ENCODE assay signal across 16 cellular contexts in the genomic region with DNA sequence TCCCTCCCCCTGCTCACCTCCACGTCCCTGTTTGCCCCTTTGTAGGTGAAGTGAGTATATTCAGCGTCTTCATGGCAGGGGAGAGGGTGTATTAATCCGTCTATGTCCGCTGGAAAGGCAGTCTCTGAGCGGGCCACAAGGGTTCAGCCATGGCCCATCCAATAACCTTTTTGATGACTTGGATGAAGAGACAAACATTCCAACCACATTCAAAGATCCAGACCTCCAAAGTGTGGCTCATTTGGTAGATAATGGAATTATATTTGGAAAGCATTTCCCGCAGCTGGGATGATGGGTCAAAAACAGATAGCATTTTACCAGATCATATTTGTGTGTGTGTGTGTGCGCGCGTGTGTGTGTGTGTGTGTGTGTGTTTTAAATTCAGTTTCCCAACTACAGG.
A peak's percentile ranks its signal among the peaks of the same experiment; 100 is the strongest.
DNase-seq lines count a peak whose midpoint lies in the region; ATAC-seq, FAIRE-seq and TF ChIP-seq lines count a peak whose summit lies in the region.
"Had no signal": no experiment of that assay in that cellular context is flagged by ENCODE, and none has a peak within 500 bp of the region (broad histone marks: within the 10 kb centered on the region; RNA-seq: fewer than 3 reads in every experiment).

No MANE protein-coding gene starts in this region.

- H4K8ac ChIP-seq in H1 (ENCODE audit: extremely low read depth, insufficient read depth, low read length) = no peak overlapping the region

- no peak overlapping the region for H3K14ac ChIP-seq in H1 (ENCODE audit: insufficient read length)

- no peaks in the 10 kb centered on the region for H4K20me1 ChIP-seq in H1 (replicated peaks in 1 of 2; ENCODE audit: control insufficient read depth in 1 of 2, insufficient read depth in 2 of 2, low read length in 2 of 2)
- H4K20me1 ChIP-seq in osteoblast (ENCODE audit: insufficient read depth, low read length) = no peaks in the 10 kb centered on the region
- H4K20me1 ChIP-seq in OCI-LY7 (ENCODE audit: insufficient read depth, low read length) = no peaks in the 10 kb centered on the region

- H2BK15ac ChIP-seq in H1 (ENCODE audit: low read length) = no peak overlapping the region

- H3K27ac ChIP-seq in H1 (ENCODE audit: low read depth, low read length) (no peak overlapping the region), osteoblast (ENCODE audit: low read depth, low read length) (no peak overlapping the region), OCI-LY7 (ENCODE audit: low read depth, low read length, poor library complexity, severe bottlenecking) (no peak overlapping the region)
- H3K27ac ChIP-seq: PC-9 had no signal

- no peak overlapping the region for H2BK120ac ChIP-seq in H1 (replicated peaks; ENCODE audit: low read depth, low read length)

- H4K91ac ChIP-seq in H1 (replicated peaks; ENCODE audit: insufficient read length, low read length) = no peak overlapping the region

- ATAC-seq in left cardiac atrium = peak; percentile 15 to 70
- no peak for ATAC-seq in Right ventricle myocardium superior (ENCODE audit: poor library complexity)
- no peak for ATAC-seq in stimulated activated memory B cell treated with anti-CD40 and anti-IgM and Interleukin-4, amounts not matched to agents 10 μg/mL and 1 μg/mL and 100 μg/mL, for 72 hours

- no peak overlapping the region for H4K5ac ChIP-seq in H1 (ENCODE audit: insufficient read length, low read depth, low read length)

- H3K27me3 Mint-ChIP-seq in stimulated activated memory B cell treated with anti-CD40 and anti-IgM and Interleukin-4, amounts not matched to agents 10 μg/mL and 1 μg/mL and 100 μg/mL, for 72 hours = no peaks in the 10 kb centered on the region
- H3K27me3 Mint-ChIP-seq: IgD-negative memory B cell had no signal

- no peak overlapping the region for H3K27ac Mint-ChIP-seq in stimulated activated memory B cell treated with anti-CD40 and anti-IgM and Interleukin-4, amounts not matched to agents 10 μg/mL and 1 μg/mL and 100 μg/mL, for 72 hours
- H3K27ac Mint-ChIP-seq: CD4-positive, alpha-beta memory T cell; IgD-negative memory B cell had no signal

- FAIRE-seq in HTR-8/SVneo (lab: Jason Lieb, UNC) = peak; percentile 86
- no peak for FAIRE-seq in H1 (lab: Jason Lieb, UNC)
- FAIRE-seq: A204.1, H54 had no signal

- H3K36me3 Mint-ChIP-seq in stimulated activated memory B cell treated with anti-CD40 and anti-IgM and Interleukin-4, amounts not matched to agents 10 μg/mL and 1 μg/mL and 100 μg/mL, for 72 hours = no peaks in the 10 kb centered on the region
- H3K36me3 Mint-ChIP-seq: CD4-positive, alpha-beta memory T cell had no signal

- CTCF ChIA-PET in H1 (lab: Charles Lee; ENCODE audit: partially characterized antibody) (interaction anchor here (0.7 to 1.7 kb wide), 6 partner anchors 10 to 401 kb away, joined by 3 to 6 read pairs (median 4); no protein-coding TSS in a partner anchor), OCI-LY7 (lab: Charles Lee; ENCODE audit: unreplicated experiment) (no interaction called here)

- no peak overlapping the region for H3K4me3 ChIP-seq in H1 (ENCODE audit: extremely low read depth in 1 of 4, insufficient read depth in 2 of 4, low read depth in 3 of 4, low read length in 4 of 4)
- no peak overlapping the region for H3K4me3 ChIP-seq in osteoblast (ENCODE audit: insufficient read depth, low read length)
- no peak overlapping the region for H3K4me3 ChIP-seq in OCI-LY7 (ENCODE audit: low read depth, low read length, poor library complexity, severe bottlenecking)
- H3K4me3 ChIP-seq: PC-9 had no signal

- H3K79me1 ChIP-seq in H1 (ENCODE audit: low read depth, low read length) = no peaks in the 10 kb centered on the region

- no peaks in the 10 kb centered on the region for H3K79me2 ChIP-seq in H1 (ENCODE audit: control insufficient read depth in 1 of 2, insufficient read depth in 2 of 2, low read length in 2 of 2)
- no peaks in the 10 kb centered on the region for H3K79me2 ChIP-seq in osteoblast (ENCODE audit: insufficient read depth, low read length)
- H3K79me2 ChIP-seq in OCI-LY7 (ENCODE audit: insufficient read depth, low read depth, low read length) = no peaks in the 10 kb centered on the region

- H2AFZ ChIP-seq in H1 (ENCODE audit: low read length) = no peak overlapping the region
- H2AFZ ChIP-seq in osteoblast (ENCODE audit: low read length) = no peak overlapping the region
- no peak overlapping the region for H2AFZ ChIP-seq in OCI-LY7 (ENCODE audit: low read length)
- H2AFZ ChIP-seq: PC-9 had no signal

- no peak for TF ChIP-seq EP300 in H1 (IDR thresholded peaks at IDR 0.05; ENCODE audit: borderline replicate concordance in 1 of 2, low read depth in 2 of 2, low read length in 2 of 2)

- TF ChIP-seq CTCF in H1 (IDR thresholded peaks at IDR 0.05; ENCODE audit: control extremely low read depth in 1 of 3, insufficient read depth in 1 of 3, low read depth in 1 of 3, low read length in 3 of 3) (no peak), osteoblast (IDR thresholded peaks at IDR 0.05; ENCODE audit: extremely low read depth, low read depth, low read length) (peak; percentile 12), OCI-LY7 (conservative IDR thresholded peaks at IDR 0.05; ENCODE audit: low read length) (no peak)

- H3K4me3 Mint-ChIP-seq in stimulated activated memory B cell treated with anti-CD40 and anti-IgM and Interleukin-4, amounts not matched to agents 10 μg/mL and 1 μg/mL and 100 μg/mL, for 72 hours = no peak overlapping the region
- H3K4me3 Mint-ChIP-seq: CD4-positive, alpha-beta memory T cell; IgD-negative memory B cell had no signal

- H3K4me1 ChIP-seq in H1 (replicated peaks in 1 of 4; ENCODE audit: control insufficient read depth in 3 of 4, insufficient read depth in 4 of 4, low read length in 3 of 4) = peaks cover 3 to 10% (median 8%) of the 10 kb centered on the region in 4 experiments
- peaks cover 12% of the 10 kb centered on the region for H3K4me1 ChIP-seq in osteoblast (ENCODE audit: insufficient read depth, low read length)
- no peaks in the 10 kb centered on the region for H3K4me1 ChIP-seq in OCI-LY7 (ENCODE audit: insufficient read depth, low read length, poor library complexity, severe bottlenecking)

- H3K23me2 ChIP-seq in H1 (ENCODE audit: low read depth, low read length) = no peaks in the 10 kb centered on the region; the same call in 1 of the 2 replicates

- peaks cover 39% of the 10 kb centered on the region for H3K4me1 Mint-ChIP-seq in stimulated activated memory B cell treated with anti-CD40 and anti-IgM and Interleukin-4, amounts not matched to agents 10 μg/mL and 1 μg/mL and 100 μg/mL, for 72 hours

- no peak overlapping the region for H3K18ac ChIP-seq in H1 (ENCODE audit: extremely low read depth, low read length)

- H3K9me2 ChIP-seq in OCI-LY7 (ENCODE audit: insufficient read depth, low read length) = no peaks in the 10 kb centered on the region

- H2AK5ac ChIP-seq in H1 (ENCODE audit: low read depth, low read length) = no peak overlapping the region

- TF ChIP-seq POLR2A in H1 (IDR thresholded peaks at IDR 0.05; ENCODE audit: control extremely low read depth in 1 of 2, low read depth in 2 of 2, low read length in 2 of 2) = no peak

- H3K23ac ChIP-seq in H1 (ENCODE audit: insufficient read length) = no peak overlapping the region

- H3K36me3 ChIP-seq in H1 (ENCODE audit: control insufficient read depth in 2 of 4, insufficient read depth in 4 of 4, low read length in 3 of 4) (no peaks in the 10 kb centered on the region), osteoblast (ENCODE audit: insufficient read depth, low read length) (no peaks in the 10 kb centered on the region), OCI-LY7 (ENCODE audit: insufficient read depth, low read length) (no peaks in the 10 kb centered on the region)

- no peak overlapping the region for H3K56ac ChIP-seq in H1 (replicated peaks; ENCODE audit: insufficient read length, low read depth, low read length)

- no peaks in the 10 kb centered on the region; a peak in 1 of 7 replicates for H3K27me3 ChIP-seq in H1 (replicated peaks in 1 of 4; ENCODE audit: control insufficient read depth in 3 of 4, extremely low read depth in 1 of 4, insufficient read depth in 3 of 4, low read length in 3 of 4)
- H3K27me3 ChIP-seq in osteoblast (ENCODE audit: insufficient read depth, low read length) = peaks cover 3% of the 10 kb centered on the region

- peak; percentile 21 to 35 for TF ChIP-seq RAD21 in H1 (IDR thresholded peaks at IDR 0.05 in 1 of 2, conservative IDR thresholded peaks at IDR 0.05 in 1 of 2; ENCODE audit: low read depth in 2 of 2, low read length in 2 of 2)

- BruUV-seq in OCI-LY7 (replicated peaks; lab: Mats Ljungman, UMichigan) = no TSS peak

- WGBS in H1 (ENCODE audit: extremely low coverage in 1 of 2, insufficient coverage in 1 of 2, insufficient read length in 1 of 2, insufficient replicate concordance in 2 of 2, low coverage in 1 of 2, low lambda C conversion rate in 2 of 2, missing lambda C conversion rate in 1 of 2), 2 experiments = 88% methylated on average over 9 of the region's 9 CpGs; no CpG with 5 or more reads in 1 of the 2 experiments

- H3K9ac ChIP-seq in H1 (replicated peaks in 1 of 4; ENCODE audit: extremely low read depth in 1 of 4, low read depth in 3 of 4, low read length in 3 of 4) = no peak overlapping the region

- H3K4me2 ChIP-seq in H1 (ENCODE audit: insufficient read depth in 1 of 2, low read depth in 2 of 2, low read length in 2 of 2) = no peak overlapping the region
- no peak overlapping the region for H3K4me2 ChIP-seq in osteoblast (ENCODE audit: insufficient read depth, low read length)
- H3K4me2 ChIP-seq in OCI-LY7 (ENCODE audit: low read length) = no peak overlapping the region
- H3K4me2 ChIP-seq: PC-9 had no signal

- H2BK5ac ChIP-seq in H1 (ENCODE audit: low read depth, low read length) = no peak overlapping the region

- H2BK20ac ChIP-seq in H1 (ENCODE audit: low read length) = no peak overlapping the region; the same call in 1 of the 2 replicates

- DNase-seq in left cardiac atrium (no peak), Right ventricle myocardium superior (no peak), HTR-8/SVneo (ENCODE audit: insufficient read length, low spot score) (no peak), H1 (ENCODE audit: low read depth in 1 of 2, low spot score in 2 of 2) (no peak), osteoblast (ENCODE audit: insufficient read length, low spot score, missing footprints) (peak; percentile 87), OCI-LY7 (ENCODE audit: low spot score) (no peak), putamen (ENCODE audit: low spot score) (no peak)
- DNase-seq: CD4-positive, alpha-beta memory T cell; NCI-H345; NCI-H69; NK-92 treated with Interleukin-12 subunit alpha and Interleukin-12 subunit beta, amount 100 ng/mL, for 24 hours; PC-9 had no signal

- POLR2A ChIA-PET in H1 (lab: Charles Lee; ENCODE audit: partially characterized antibody) (interaction anchor here (0.6 kb wide), 1 partner anchor 57 kb away, joined by 3 read pairs; no protein-coding TSS in a partner anchor), OCI-LY7 (lab: Charles Lee) (no interaction called here)

- intact Hi-C loops in left cardiac atrium (cut with DNase I) = no loop called here
- intact Hi-C loops in Right ventricle myocardium superior (cut with DNase I) = no loop called here
- intact Hi-C loops in OCI-LY7 (cut with micrococcal nuclease; ENCODE audit: unreplicated experiment) = no loop called here

- no peak overlapping the region for H3K4ac ChIP-seq in H1 (replicated peaks; ENCODE audit: insufficient read length, low read depth, low read length)

- H2BK12ac ChIP-seq in H1 (ENCODE audit: low read depth, low read length) = no peak overlapping the region

- H3K9me3 ChIP-seq in H1 (ENCODE audit: insufficient read depth in 2 of 2, low read depth in 1 of 2, low read length in 1 of 2) (no peaks in the 10 kb centered on the region), osteoblast (ENCODE audit: low read depth, low read length) (no peaks in the 10 kb centered on the region), OCI-LY7 (ENCODE audit: low read length) (no peaks in the 10 kb centered on the region)

- H3K9me3 Mint-ChIP-seq in stimulated activated memory B cell treated with anti-CD40 and anti-IgM and Interleukin-4, amounts not matched to agents 10 μg/mL and 1 μg/mL and 100 μg/mL, for 72 hours = no peaks in the 10 kb centered on the region
- H3K9me3 Mint-ChIP-seq: CD4-positive, alpha-beta memory T cell; IgD-negative memory B cell had no signal

Comparison
In these comparisons a context has a peak if more than half of its experiments do, and no peak if none do; other contexts are left out.
1. ATAC-seq: peak in left cardiac atrium (2 of 2); none in Right ventricle myocardium superior (single experiment) and stimulated activated memory B cell treated with anti-CD40 and anti-IgM and Interleukin-4, amounts not matched to agents 10 μg/mL and 1 μg/mL and 100 μg/mL, for 72 hours (single experiment).